Comparison of ENCODE assay signal across 1 cellular context in the genomic region with DNA sequence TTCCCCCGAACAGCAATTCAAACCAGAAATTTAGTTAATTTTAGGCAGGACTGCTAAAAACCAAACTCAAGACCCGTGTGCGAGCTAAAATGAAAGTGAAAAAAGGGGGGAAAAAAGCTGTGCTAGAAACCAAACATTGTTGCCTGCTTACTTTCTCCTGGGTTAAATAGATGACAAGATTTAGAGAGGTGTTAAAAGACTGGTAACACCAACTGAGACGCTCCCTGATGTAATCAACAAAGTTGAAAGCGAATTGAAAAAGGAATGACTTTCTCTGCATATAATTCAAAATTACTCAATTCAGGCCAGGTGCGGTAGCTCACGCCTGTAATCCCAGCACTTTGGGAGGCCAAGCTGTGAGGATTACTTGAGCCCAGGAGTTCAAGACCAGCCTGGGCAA.
TF ChIP-seq lines count a peak whose summit lies in the region.

No MANE protein-coding gene starts in this region.

TF ChIP-seq in GM12878, 131 proteins besides CTCF, POLR2A, EP300 and RAD21 (continued from another document):
- TF ChIP-seq, protein P1, sequence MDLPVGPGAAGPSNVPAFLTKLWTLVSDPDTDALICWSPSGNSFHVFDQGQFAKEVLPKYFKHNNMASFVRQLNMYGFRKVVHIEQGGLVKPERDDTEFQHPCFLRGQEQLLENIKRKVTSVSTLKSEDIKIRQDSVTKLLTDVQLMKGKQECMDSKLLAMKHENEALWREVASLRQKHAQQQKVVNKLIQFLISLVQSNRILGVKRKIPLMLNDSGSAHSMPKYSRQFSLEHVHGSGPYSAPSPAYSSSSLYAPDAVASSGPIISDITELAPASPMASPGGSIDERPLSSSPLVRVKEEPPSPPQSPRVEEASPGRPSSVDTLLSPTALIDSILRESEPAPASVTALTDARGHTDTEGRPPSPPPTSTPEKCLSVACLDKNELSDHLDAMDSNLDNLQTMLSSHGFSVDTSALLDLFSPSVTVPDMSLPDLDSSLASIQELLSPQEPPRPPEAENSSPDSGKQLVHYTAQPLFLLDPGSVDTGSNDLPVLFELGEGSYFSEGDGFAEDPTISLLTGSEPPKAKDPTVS (IDR thresholded peaks at IDR 0.05; ENCODE audit: low read depth, low read length): no peak
